Comparison of ENCODE assay signal across 15 cellular contexts in the genomic region with DNA sequence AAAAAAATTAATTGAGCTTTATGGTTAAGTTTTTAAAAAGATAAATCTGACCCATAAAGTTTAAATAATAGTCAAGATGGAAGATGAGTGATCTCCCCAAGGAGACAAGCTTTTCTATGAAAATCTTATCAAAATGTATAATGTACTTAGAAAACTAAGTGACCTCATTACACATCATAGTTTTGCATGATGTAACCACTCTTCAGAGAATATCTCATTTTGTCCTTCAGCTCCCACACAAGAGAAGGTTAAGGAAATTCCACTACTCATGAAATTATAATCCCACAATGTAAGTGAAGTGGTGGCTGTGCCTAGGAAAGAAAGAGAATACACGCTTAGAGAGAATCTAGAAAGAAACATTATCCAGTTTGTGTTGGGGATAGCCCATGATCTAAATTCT.
"Had no signal": no experiment of that assay in that cellular context is flagged by ENCODE, and none has a peak within 500 bp of the region (broad histone marks: within the 10 kb centered on the region; RNA-seq: fewer than 3 reads in every experiment).

No MANE protein-coding gene starts in this region.

- ATAC-seq: activated naive CD4-positive, alpha-beta T cell treated with anti-CD3 and anti-CD28 coated beads, Interleukin-2, amount 50 U/mL, for 72 hours; gastroesophageal sphincter had no signal

- H3K36me3 ChIP-seq: transverse colon, uterus had no signal

- H3K4me3 ChIP-seq: esophagus muscularis mucosa, gastroesophageal sphincter, transverse colon, uterus had no signal

- FAIRE-seq: endothelial cell of umbilical vein had no signal

- H3K27ac Mint-ChIP-seq: activated naive CD4-positive, alpha-beta T cell treated with anti-CD3 and anti-CD28 coated beads, Interleukin-2, amount 50 U/mL, for 72 hours had no signal

- DNase-seq: activated B cell treated with CpG ODN at 0.5 μM for 24 hours; activated CD8-positive, alpha-beta memory T cell treated with anti-CD3 and anti-CD28 coated beads, Interleukin-2, amount 50 U/mL, for 4 hours; amygdala; dermis blood vessel endothelial cell; effector memory CD4-positive, alpha-beta T cell; retina; stimulated activated naive CD4-positive, alpha-beta T cell treated with Interleukin-2 at 50 U/mL for 16 hours; SW 1271; transverse colon; uterus had no signal

- H3K4me3 Mint-ChIP-seq: activated B cell treated with CpG ODN at 0.5 μM for 24 hours, memory B cell had no signal

- H3K9me3 ChIP-seq: esophagus muscularis mucosa, gastroesophageal sphincter, transverse colon, uterus had no signal

- H3K9me3 Mint-ChIP-seq: activated B cell treated with CpG ODN at 0.5 μM for 24 hours had no signal

- H3K4me1 ChIP-seq: uterus had no signal

- H3K27ac ChIP-seq: transverse colon, uterus had no signal

- H3K27me3 Mint-ChIP-seq: activated B cell treated with CpG ODN at 0.5 μM for 24 hours, memory B cell had no signal

- H3K27me3 ChIP-seq: esophagus muscularis mucosa, gastroesophageal sphincter, transverse colon, uterus had no signal
